ENCODE assay signal across 18 cellular contexts in genomic region chr2:69250981-69251380, GRCh38.
"Had no signal": no experiment of that assay in that cellular context is flagged by ENCODE, and none has a peak within 500 bp of the region (broad histone marks: within the 10 kb centered on the region; RNA-seq: fewer than 3 reads in every experiment).

No MANE protein-coding gene starts in this region.

- H3K27me3 ChIP-seq: body of pancreas, cardiac muscle cell, foreskin keratinocyte, thyroid gland, upper lobe of right lung had no signal

- DNase-seq: activated CD4-positive, alpha-beta T cell treated with anti-CD3 and anti-CD28 coated beads for 1 hour; activated gamma-delta T cell treated with Interleukin-2 at 50 U/mL for 16 hours; activated T-cell treated with anti-CD3 and anti-CD28 coated beads, Interleukin-2, amount 50 U/mL, for 1 hour; anterior cingulate cortex; body of pancreas; cortex of kidney; endodermal cell; foreskin keratinocyte; left ventricle myocardium inferior; nephron progenitor cell; spleen; stimulated activated CD4-positive, alpha-beta T cell treated with anti-CD3 and anti-CD28 coated beads, Interleukin-4, amount 100 ng/mL, for 1 hour; stimulated activated naive CD4-positive, alpha-beta T cell treated with Interleukin-2 at 50 U/mL for 16 hours; T-cell; thyroid gland; upper lobe of right lung had no signal

- H3K4me1 ChIP-seq: foreskin keratinocyte, upper lobe of right lung had no signal

- H3K4me3 ChIP-seq: body of pancreas, cardiac muscle cell, left ventricle myocardium inferior, spleen, thyroid gland, upper lobe of right lung had no signal

- H3K27ac ChIP-seq: body of pancreas, cardiac muscle cell, epithelial cell of prostate, foreskin keratinocyte, left ventricle myocardium inferior, thyroid gland, upper lobe of right lung had no signal

- H3K9me3 ChIP-seq: body of pancreas, left ventricle myocardium inferior, spleen, thyroid gland, upper lobe of right lung had no signal

- H3K36me3 ChIP-seq: spleen, thyroid gland had no signal
